Comparison of ENCODE assay signal across 1 cellular context in genomic region chr1:20588634-20589225, GRCh38.
A peak's percentile ranks its signal among the peaks of the same experiment; 100 is the strongest.
TF ChIP-seq lines count a peak whose summit lies in the region.

Gene CDA, plus strand, starts transcription at chr1:20589097. Its CDS starts 33 bp downstream, at chr1:20589130.

TF ChIP-seq in K562, 482 proteins besides CTCF, POLR2A, EP300 and RAD21 (continued from another document):
- no peak for TF ChIP-seq CUX1 (CRISPR knock-in tag; IDR thresholded peaks at IDR 0.05)
- no peak for TF ChIP-seq NR2C1 (IDR thresholded peaks at IDR 0.05)
- TF ChIP-seq NR2C1 (tag; IDR thresholded peaks at IDR 0.05) = no peak
- no peak for TF ChIP-seq SIRT6 (IDR thresholded peaks at IDR 0.05; ENCODE audit: low read depth, low read length)
- TF ChIP-seq ILF3 (IDR thresholded peaks at IDR 0.05; ENCODE audit: borderline replicate concordance) = no peak
- TF ChIP-seq GATAD2A (IDR thresholded peaks at IDR 0.05) = no peak
- TF ChIP-seq, protein P1, sequence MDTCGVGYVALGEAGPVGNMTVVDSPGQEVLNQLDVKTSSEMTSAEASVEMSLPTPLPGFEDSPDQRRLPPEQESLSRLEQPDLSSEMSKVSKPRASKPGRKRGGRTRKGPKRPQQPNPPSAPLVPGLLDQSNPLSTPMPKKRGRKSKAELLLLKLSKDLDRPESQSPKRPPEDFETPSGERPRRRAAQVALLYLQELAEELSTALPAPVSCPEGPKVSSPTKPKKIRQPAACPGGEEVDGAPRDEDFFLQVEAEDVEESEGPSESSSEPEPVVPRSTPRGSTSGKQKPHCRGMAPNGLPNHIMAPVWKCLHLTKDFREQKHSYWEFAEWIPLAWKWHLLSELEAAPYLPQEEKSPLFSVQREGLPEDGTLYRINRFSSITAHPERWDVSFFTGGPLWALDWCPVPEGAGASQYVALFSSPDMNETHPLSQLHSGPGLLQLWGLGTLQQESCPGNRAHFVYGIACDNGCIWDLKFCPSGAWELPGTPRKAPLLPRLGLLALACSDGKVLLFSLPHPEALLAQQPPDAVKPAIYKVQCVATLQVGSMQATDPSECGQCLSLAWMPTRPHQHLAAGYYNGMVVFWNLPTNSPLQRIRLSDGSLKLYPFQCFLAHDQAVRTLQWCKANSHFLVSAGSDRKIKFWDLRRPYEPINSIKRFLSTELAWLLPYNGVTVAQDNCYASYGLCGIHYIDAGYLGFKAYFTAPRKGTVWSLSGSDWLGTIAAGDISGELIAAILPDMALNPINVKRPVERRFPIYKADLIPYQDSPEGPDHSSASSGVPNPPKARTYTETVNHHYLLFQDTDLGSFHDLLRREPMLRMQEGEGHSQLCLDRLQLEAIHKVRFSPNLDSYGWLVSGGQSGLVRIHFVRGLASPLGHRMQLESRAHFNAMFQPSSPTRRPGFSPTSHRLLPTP (IDR thresholded peaks at IDR 0.05; ENCODE audit: borderline replicate concordance, extremely low read depth, insufficient read length) = no peak
- no peak for TF ChIP-seq NFIX (CRISPR knock-in tag; IDR thresholded peaks at IDR 0.05; ENCODE audit: low read depth)
- no peak for TF ChIP-seq MYBL2 (IDR thresholded peaks at IDR 0.05; ENCODE audit: low read depth)
- no peak for TF ChIP-seq MYBL2 (CRISPR knock-in tag; IDR thresholded peaks at IDR 0.05; ENCODE audit: borderline replicate concordance)
- TF ChIP-seq RBM25 (IDR thresholded peaks at IDR 0.05; ENCODE audit: low read depth, low read length, severe bottlenecking) = peak; percentile 89
- no peak for TF ChIP-seq SIN3A (IDR thresholded peaks at IDR 0.05; ENCODE audit: borderline replicate concordance in 2 of 2, control insufficient read depth in 1 of 2, low read depth in 2 of 2, low read length in 2 of 2)
- TF ChIP-seq RBM39 (optimal IDR thresholded peaks at IDR 0.05; ENCODE audit: low read depth, low read length) = no peak
- no peak for TF ChIP-seq ELF1 (tag; IDR thresholded peaks at IDR 0.05)
- no peak for TF ChIP-seq KLF16 (IDR thresholded peaks at IDR 0.05)
- TF ChIP-seq HSF4 (CRISPR knock-in tag; IDR thresholded peaks at IDR 0.05; ENCODE audit: borderline replicate concordance) = no peak
- no peak for TF ChIP-seq ZNF75A (CRISPR knock-in tag; IDR thresholded peaks at IDR 0.05)
- TF ChIP-seq TSC22D4 (tag; IDR thresholded peaks at IDR 0.05) = no peak
- no peak for TF ChIP-seq SREBF2 (CRISPR knock-in tag; IDR thresholded peaks at IDR 0.05)
- TF ChIP-seq HMG20B (CRISPR knock-in tag; IDR thresholded peaks at IDR 0.05) = no peak
- no peak for TF ChIP-seq U2AF1 (optimal IDR thresholded peaks at IDR 0.05; ENCODE audit: low read depth, low read length)
- no peak for TF ChIP-seq CREBBP (IDR thresholded peaks at IDR 0.05; ENCODE audit: low read depth, low read length)
- no peak for TF ChIP-seq POLR2G (IDR thresholded peaks at IDR 0.05; ENCODE audit: low read depth, low read length)
- no peak for TF ChIP-seq TRIM24 (IDR thresholded peaks at IDR 0.05)
- TF ChIP-seq BCOR (IDR thresholded peaks at IDR 0.05) = 0 out of 2 replicates have a peak, but pooled peaks have one; percentile 20
- TF ChIP-seq RBM22 (IDR thresholded peaks at IDR 0.05; ENCODE audit: low read depth, low read length, poor library complexity, severe bottlenecking) = no peak
- TF ChIP-seq HIVEP1 (CRISPR knock-in tag; IDR thresholded peaks at IDR 0.05) = no peak
- TF ChIP-seq, protein P2, sequence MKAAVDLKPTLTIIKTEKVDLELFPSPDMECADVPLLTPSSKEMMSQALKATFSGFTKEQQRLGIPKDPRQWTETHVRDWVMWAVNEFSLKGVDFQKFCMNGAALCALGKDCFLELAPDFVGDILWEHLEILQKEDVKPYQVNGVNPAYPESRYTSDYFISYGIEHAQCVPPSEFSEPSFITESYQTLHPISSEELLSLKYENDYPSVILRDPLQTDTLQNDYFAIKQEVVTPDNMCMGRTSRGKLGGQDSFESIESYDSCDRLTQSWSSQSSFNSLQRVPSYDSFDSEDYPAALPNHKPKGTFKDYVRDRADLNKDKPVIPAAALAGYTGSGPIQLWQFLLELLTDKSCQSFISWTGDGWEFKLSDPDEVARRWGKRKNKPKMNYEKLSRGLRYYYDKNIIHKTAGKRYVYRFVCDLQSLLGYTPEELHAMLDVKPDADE (conservative IDR thresholded peaks at IDR 0.05; ENCODE audit: control insufficient read depth, low read depth, low read length) = no peak
- TF ChIP-seq HLTF (IDR thresholded peaks at IDR 0.05) = peak; percentile 80; the same call in 1 of the 2 replicates
- TF ChIP-seq HMGN3 (IDR thresholded peaks at IDR 0.05; ENCODE audit: borderline replicate concordance, extremely low read depth, insufficient read length, low read depth, low read length) = no peak
- no peak for TF ChIP-seq ZNF121 (CRISPR knock-in tag; conservative IDR thresholded peaks at IDR 0.05)
- no peak for TF ChIP-seq PRMT5 (CRISPR knock-in tag; IDR thresholded peaks at IDR 0.05)
- no peak for TF ChIP-seq MTF1 (CRISPR knock-in tag; IDR thresholded peaks at IDR 0.05; ENCODE audit: borderline replicate concordance)
TF ChIP-seq in K562: peak in this region for 4.
